Comparison of ENCODE assay signal across 10 cellular contexts in genomic region chrX:53087378-53087777, GRCh38. TPM values are rescaled to one million over a fixed set of nuclear protein-coding genes. Genes with fewer than 3 reads are reported as not detected.
DNase-seq lines count a peak whose midpoint lies in the region; ATAC-seq and TF ChIP-seq lines count a peak whose summit lies in the region.
"Had no signal": no experiment of that assay in that cellular context is flagged by ENCODE, and none has a peak within 500 bp of the region (broad histone marks: within the 10 kb centered on the region; RNA-seq: fewer than 3 reads in every experiment).

No MANE protein-coding gene starts in this region.

- DNase-seq in activated T-cell treated with anti-CD3 and anti-CD28 coated beads, Interleukin-2, amount 50 U/mL, for 1 hour: peak; percentile 28
- DNase-seq in activated T-cell treated with anti-CD3 and anti-CD28 coated beads for 4 hours: no peak
- no peak for DNase-seq in activated T-helper 1 cell treated with anti-CD3 and anti-CD28 coated beads, Interleukin-12 subunit alpha, Interleukin-12 subunit beta, Interleukin-2, Interleukin-4 antibody, amounts not matched to agents 30 ng/mL and 10 ng/mL and 1 ng/mL, durations not matched to agents 14 hours and 24 hours and 36 hours (ENCODE audit: low spot score)
- DNase-seq in lung (ENCODE audit: low spot score): no peak
- DNase-seq in NK-92 treated with Interleukin-12 subunit alpha and Interleukin-12 subunit beta, amount 100 ng/mL, for 24 hours (lab: John Stamatoyannopoulos, UW): no peak
- no peak for DNase-seq in OCI-M1 (lab: John Stamatoyannopoulos, UW)
- DNase-seq in NCI-H1417 treated with DMSO at 0.1 percent for 48 hours (lab: John Stamatoyannopoulos, UW): no peak
- DNase-seq: erythroblast, NCI-H1930 had no signal

- peaks cover 1% of the 10 kb centered on the region for H3K27me3 Mint-ChIP-seq in activated T-helper 1 cell treated with anti-CD3 and anti-CD28 coated beads, Interleukin-12 subunit alpha, Interleukin-12 subunit beta, Interleukin-2, Interleukin-4 antibody, amounts not matched to agents 30 ng/mL and 10 ng/mL and 1 ng/mL, durations not matched to agents 14 hours and 24 hours and 36 hours (ENCODE audit: insufficient read depth)

- H3K9me3 ChIP-seq in lung (ENCODE audit: control insufficient read depth in 2 of 2, insufficient read depth in 1 of 2, low read length in 1 of 2) (peaks cover 0 to 3% of the 10 kb centered on the region in 2 donors), thymus (ENCODE audit: control insufficient read depth) (no peaks in the 10 kb centered on the region)

- peak overlapping the region; percentile 4 for H3K27ac Mint-ChIP-seq in activated T-helper 1 cell treated with anti-CD3 and anti-CD28 coated beads, Interleukin-12 subunit alpha, Interleukin-12 subunit beta, Interleukin-2, Interleukin-4 antibody, amounts not matched to agents 30 ng/mL and 10 ng/mL and 1 ng/mL, durations not matched to agents 14 hours and 24 hours and 36 hours

- WGBS in lung, 2 donors: 72 to 81% methylated on average over 3 of the region's 3 CpGs
- WGBS in thymus: 92% methylated on average over 3 of the region's 3 CpGs

- H3K4me3 Mint-ChIP-seq in activated T-helper 1 cell treated with anti-CD3 and anti-CD28 coated beads, Interleukin-12 subunit alpha, Interleukin-12 subunit beta, Interleukin-2, Interleukin-4 antibody, amounts not matched to agents 30 ng/mL and 10 ng/mL and 1 ng/mL, durations not matched to agents 14 hours and 24 hours and 36 hours: peak overlapping the region; percentile 57

- H3K9me3 Mint-ChIP-seq in activated T-helper 1 cell treated with anti-CD3 and anti-CD28 coated beads, Interleukin-12 subunit alpha, Interleukin-12 subunit beta, Interleukin-2, Interleukin-4 antibody, amounts not matched to agents 30 ng/mL and 10 ng/mL and 1 ng/mL, durations not matched to agents 14 hours and 24 hours and 36 hours: no peaks in the 10 kb centered on the region

- H3K4me1 Mint-ChIP-seq in activated T-helper 1 cell treated with anti-CD3 and anti-CD28 coated beads, Interleukin-12 subunit alpha, Interleukin-12 subunit beta, Interleukin-2, Interleukin-4 antibody, amounts not matched to agents 30 ng/mL and 10 ng/mL and 1 ng/mL, durations not matched to agents 14 hours and 24 hours and 36 hours (ENCODE audit: low read depth): peaks cover 45% of the 10 kb centered on the region

- peaks cover 30% of the 10 kb centered on the region for H3K36me3 Mint-ChIP-seq in activated T-helper 1 cell treated with anti-CD3 and anti-CD28 coated beads, Interleukin-12 subunit alpha, Interleukin-12 subunit beta, Interleukin-2, Interleukin-4 antibody, amounts not matched to agents 30 ng/mL and 10 ng/mL and 1 ng/mL, durations not matched to agents 14 hours and 24 hours and 36 hours (ENCODE audit: low read depth)

- H3K27ac ChIP-seq in lung (ENCODE audit: low read depth in 1 of 2, low read length in 1 of 2): peak overlapping the region; percentile 31 to 86
- peak overlapping the region; percentile 42 for H3K27ac ChIP-seq in thymus (ENCODE audit: low read depth)

- intact Hi-C loops in activated T-helper 1 cell treated with anti-CD3 and anti-CD28 coated beads, Interleukin-12 subunit alpha, Interleukin-12 subunit beta, Interleukin-2, Interleukin-4 antibody, amounts not matched to agents 30 ng/mL and 10 ng/mL and 1 ng/mL, durations not matched to agents 14 hours and 24 hours and 36 hours (cut with micrococcal nuclease): loop anchor here (10.0 kb wide), 1 partner anchor 1357 kb away; the partner anchor contains the start of gene TSR2

- H3K36me3 ChIP-seq in lung (ENCODE audit: control insufficient read depth in 2 of 2, insufficient read depth in 2 of 2, low read length in 2 of 2): peaks cover 3% of the 10 kb centered on the region in 2 donors
- H3K36me3 ChIP-seq in thymus (ENCODE audit: control insufficient read depth, insufficient read depth): peaks cover 32% of the 10 kb centered on the region

- TF ChIP-seq CTCF in lung (IDR thresholded peaks at IDR 0.05; ENCODE audit: control extremely low read depth, extremely low read depth): no peak

- ATAC-seq in lung (ENCODE audit: insufficient read depth, low FRiP score): no peak

- H3K4me1 ChIP-seq in lung (ENCODE audit: control insufficient read depth in 2 of 2, insufficient read depth in 2 of 2, low read length in 2 of 2) (no peaks in the 10 kb centered on the region), thymus (ENCODE audit: control insufficient read depth, insufficient read depth, low read length) (peaks cover 9% of the 10 kb centered on the region)

- H3K4me3 ChIP-seq in lung (no peak overlapping the region), thymus (ENCODE audit: low read length) (no peak overlapping the region)

- no peaks in the 10 kb centered on the region for H3K27me3 ChIP-seq in lung (ENCODE audit: control insufficient read depth, insufficient read depth)
- no peaks in the 10 kb centered on the region for H3K27me3 ChIP-seq in thymus (ENCODE audit: control insufficient read depth, insufficient read depth)

RNA-seq across cellular contexts. Expression of gene TSPYL2, which starts 5.2 kb away (rescaled TPM):
- total RNA-seq in activated T-helper 1 cell treated with anti-CD3 and anti-CD28 coated beads, Interleukin-12 subunit alpha, Interleukin-12 subunit beta, Interleukin-2, Interleukin-4 antibody, amounts not matched to agents 30 ng/mL and 10 ng/mL and 1 ng/mL, durations not matched to agents 14 hours and 24 hours and 36 hours: 37.5 and 40.3 TPM in 2 replicates
- total RNA-seq in lung: 10 to 100 TPM; 20.8 to 44.0 TPM
- polyA plus RNA-seq in lung: 10 to 100 TPM; 29.5 to 66.2 TPM
- 256 TPM for polyA plus RNA-seq in thymus

RNA-seq across cellular contexts. Expression of gene KANTR, which starts 6.6 kb away (rescaled TPM):
- total RNA-seq in activated T-helper 1 cell treated with anti-CD3 and anti-CD28 coated beads, Interleukin-12 subunit alpha, Interleukin-12 subunit beta, Interleukin-2, Interleukin-4 antibody, amounts not matched to agents 30 ng/mL and 10 ng/mL and 1 ng/mL, durations not matched to agents 14 hours and 24 hours and 36 hours: 6.8 and 9.2 TPM in 2 replicates
- 10 to 100 TPM; 10.7 to 30.5 TPM for total RNA-seq in lung
- polyA plus RNA-seq in lung (1 to 10 TPM; 1.4 to 8.6 TPM), thymus (16.6 TPM)

RNA-seq across cellular contexts. Expression of gene GPR173, which starts 38.8 kb away (rescaled TPM):
- not detected in 2 replicates for total RNA-seq in activated T-helper 1 cell treated with anti-CD3 and anti-CD28 coated beads, Interleukin-12 subunit alpha, Interleukin-12 subunit beta, Interleukin-2, Interleukin-4 antibody, amounts not matched to agents 30 ng/mL and 10 ng/mL and 1 ng/mL, durations not matched to agents 14 hours and 24 hours and 36 hours
- total RNA-seq in lung: 1 to 10 TPM; 3.1 to 4.6 TPM
- polyA plus RNA-seq in lung: under 1 TPM; 0.94 to 0.96 TPM
- polyA plus RNA-seq in thymus: 1.5 TPM
